8 cellular contexts compared by ENCODE assay signal in the genomic region with DNA sequence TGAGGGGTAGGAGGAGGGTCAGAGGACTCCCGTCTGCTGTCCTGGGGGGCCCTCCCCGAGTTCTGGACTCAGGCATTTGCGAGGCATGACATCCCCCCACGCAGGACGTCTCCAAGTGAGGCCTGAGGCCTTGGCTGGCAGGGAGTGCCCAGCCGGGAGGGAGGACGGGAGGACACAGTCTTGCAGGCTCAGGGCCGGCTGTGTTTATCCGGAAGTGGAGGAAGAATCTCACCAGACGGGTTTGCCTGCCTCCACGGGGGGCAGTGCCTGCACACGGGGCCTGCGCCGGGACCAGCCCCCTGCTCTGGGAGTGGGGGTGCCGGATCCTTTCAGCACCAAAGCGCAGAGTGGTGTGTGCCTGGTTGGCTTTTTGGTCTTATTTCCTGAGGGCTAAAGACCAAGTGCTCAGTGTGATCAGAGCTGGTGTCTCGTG. TPM values are rescaled to one million over a fixed set of nuclear protein-coding genes. Genes with fewer than 3 reads are reported as not detected.
A peak's percentile ranks its signal among the peaks of the same experiment; 100 is the strongest.
DNase-seq lines count a peak whose midpoint lies in the region; ATAC-seq lines count a peak whose summit lies in the region.

No MANE protein-coding gene starts in this region.

- ATAC-seq in stimulated activated naive B cell treated with anti-CD40 and anti-IgM and Interleukin-4, amounts not matched to agents 10 μg/mL and 1 μg/mL and 100 μg/mL, for 72 hours (replicated peaks) = peak; percentile 73 to 79
- ATAC-seq in HG03565 (IDR thresholded peaks at IDR 0.05; ENCODE audit: unreplicated experiment) = no peak
- no peak for ATAC-seq in HG03095 (IDR thresholded peaks at IDR 0.05; ENCODE audit: unreplicated experiment)

- DNase-seq in HT-29 (ENCODE audit: low spot score) (peak; percentile 94), amniotic epithelial cell (ENCODE audit: low read depth) (peak; percentile 65), iPS-NIHi7 (ENCODE audit: extremely low spot score) (peak; percentile 90), T1000 (lab: John Stamatoyannopoulos, UW) (no peak), KBM-7 (no peak)
- no peak for DNase-seq in stimulated activated naive B cell treated with anti-CD40 and anti-IgM and Interleukin-4, amounts not matched to agents 10 μg/mL and 1 μg/mL and 100 μg/mL, for 72 hours

- no peaks in the 10 kb centered on the region for H3K27me3 Mint-ChIP-seq in stimulated activated naive B cell treated with anti-CD40 and anti-IgM and Interleukin-4, amounts not matched to agents 10 μg/mL and 1 μg/mL and 100 μg/mL, for 72 hours

- H3K36me3 Mint-ChIP-seq in stimulated activated naive B cell treated with anti-CD40 and anti-IgM and Interleukin-4, amounts not matched to agents 10 μg/mL and 1 μg/mL and 100 μg/mL, for 72 hours = peaks cover 20 to 30% of the 10 kb centered on the region in 2 donors

- in situ Hi-C loops in KBM-7 (cut with MboI; ENCODE audit: low pct_unique_long_range_greater_than_20kb, low sequenced_read_pairs) = no loop called here

- peak overlapping the region; percentile 75 to 84 for H3K4me3 Mint-ChIP-seq in stimulated activated naive B cell treated with anti-CD40 and anti-IgM and Interleukin-4, amounts not matched to agents 10 μg/mL and 1 μg/mL and 100 μg/mL, for 72 hours

- H3K4me1 Mint-ChIP-seq in stimulated activated naive B cell treated with anti-CD40 and anti-IgM and Interleukin-4, amounts not matched to agents 10 μg/mL and 1 μg/mL and 100 μg/mL, for 72 hours = peaks cover 26 to 60% of the 10 kb centered on the region in 2 donors

- H3K27ac Mint-ChIP-seq in stimulated activated naive B cell treated with anti-CD40 and anti-IgM and Interleukin-4, amounts not matched to agents 10 μg/mL and 1 μg/mL and 100 μg/mL, for 72 hours = peak overlapping the region; percentile 95

- no peaks in the 10 kb centered on the region for H3K9me3 Mint-ChIP-seq in stimulated activated naive B cell treated with anti-CD40 and anti-IgM and Interleukin-4, amounts not matched to agents 10 μg/mL and 1 μg/mL and 100 μg/mL, for 72 hours

RNA-seq across cellular contexts. Expression of gene PWWP2B, which starts 10.9 kb away (rescaled TPM):
- total RNA-seq in HT-29 (2014; rRNA removed; shearing (Covaris generic)) = 73.4 and 79.9 TPM in 2 replicates

Comparison
In these comparisons a context has a peak if more than half of its experiments do, and no peak if none do; other contexts are left out.
1. DNase-seq: peak in HT-29 (single experiment), amniotic epithelial cell (single experiment) and iPS-NIHi7 (single experiment); none in stimulated activated naive B cell treated with anti-CD40 and anti-IgM and Interleukin-4, amounts not matched to agents 10 μg/mL and 1 μg/mL and 100 μg/mL, for 72 hours (single experiment), T1000 (single experiment) and KBM-7 (single experiment).
2. ATAC-seq: peak in stimulated activated naive B cell treated with anti-CD40 and anti-IgM and Interleukin-4, amounts not matched to agents 10 μg/mL and 1 μg/mL and 100 μg/mL, for 72 hours (2 of 2); none in HG03565 (single experiment) and HG03095 (single experiment).